8 cellular contexts compared by ENCODE assay signal in genomic region chr4:6986781-6987565, GRCh38. TPM values are rescaled to one million over a fixed set of nuclear protein-coding genes. Genes with fewer than 3 reads are reported as not detected.
A peak's percentile ranks its signal among the peaks of the same experiment; 100 is the strongest.
DNase-seq lines count a peak whose midpoint lies in the region; ATAC-seq, FAIRE-seq and TF ChIP-seq lines count a peak whose summit lies in the region.

No MANE protein-coding gene starts in this region.

- peak; percentile 89 for FAIRE-seq in GM12891 (lab: Jason Lieb, UNC)

- TF ChIP-seq CTCF in heart right ventricle (IDR thresholded peaks at IDR 0.05) (peak in 2 of 9 donors; percentile 27 to 28), upper lobe of left lung (IDR thresholded peaks at IDR 0.05) (peak in 1 of 6 experiments; percentile 15)

- WGBS in adipose tissue, 3 donors = 0% methylated on average over 46 to 73 of the region's 78 CpGs
- 0% methylated on average over 55 to 78 of the region's 78 CpGs for WGBS in heart right ventricle, 2 donors
- WGBS in upper lobe of left lung, 2 donors = 0% methylated on average over 11 to 23 of the region's 78 CpGs

- H3K36me3 ChIP-seq in heart right ventricle (peaks cover 0 to under 1% (median 0%) of the 10 kb centered on the region in 9 donors), upper lobe of left lung (no peaks in the 10 kb centered on the region)

- H3K9me3 ChIP-seq in heart right ventricle = no peaks in the 10 kb centered on the region
- H3K9me3 ChIP-seq in upper lobe of left lung = no peaks in the 10 kb centered on the region

- TF ChIP-seq POLR2A in GM12891 (IDR thresholded peaks at IDR 0.05; ENCODE audit: low read depth, low read length) = peak; percentile 69
- TF ChIP-seq POLR2A in upper lobe of left lung (IDR thresholded peaks at IDR 0.05) = peak in 3 of 4 donors; percentile 63 to 86 (median 72)

- H3K4me3 ChIP-seq in heart right ventricle (peak overlapping the region; percentile 64 to 98 (median 88)), upper lobe of left lung (peak overlapping the region; percentile 48 to 87 (median 80))

- DNase-seq in GM12891 (ENCODE audit: insufficient read length, low spot score) (peak; percentile 89), NCI-H1417 (lab: John Stamatoyannopoulos, UW) (peak; percentile 93 to 98 (median 95)), SW480 (ENCODE audit: low spot score) (peak; percentile 82), heart right ventricle (peak; percentile 94 to 97), posterior vena cava (ENCODE audit: low spot score) (peak; percentile 98), upper lobe of left lung (peak; percentile 97 to 99)

- intact Hi-C loops in heart right ventricle (cut with DNase I) = loop anchor here in 9 of 10 donors (1.0 to 10.0 kb wide), 12 partner anchors 55 to 272 kb away; partner anchors contain the start of genes BLOC1S4 (in 7 of the 9), TBC1D14 (in 6 of the 9), GRPEL1 (in 5 of the 9) and TADA2B (in 4 of the 9)
- intact Hi-C loops in posterior vena cava (cut with DNase I) = loop anchor here in 1 of 2 donors (5.0 kb wide), 1 partner anchor 265 kb away; no protein-coding TSS in a partner anchor

- H3K4me1 ChIP-seq in heart right ventricle = peaks cover 13 to 85% (median 57%) of the 10 kb centered on the region in 9 donors
- peaks cover 48 to 75% (median 58%) of the 10 kb centered on the region in 4 donors for H3K4me1 ChIP-seq in upper lobe of left lung

- ATAC-seq in HG02759 (IDR thresholded peaks at IDR 0.05; ENCODE audit: unreplicated experiment) (peak; percentile 86), heart right ventricle (peak; percentile 95 to 98 (median 96)), upper lobe of left lung (ENCODE audit: low FRiP score in 2 of 2) (peak; percentile 98)

- no peak for TF ChIP-seq EP300 in upper lobe of left lung (IDR thresholded peaks at IDR 0.05)

- H3K27ac ChIP-seq in adipose tissue (ENCODE audit: low read depth, low read length) (peak overlapping the region; percentile 58), heart right ventricle (peak overlapping the region; percentile 84 to 98 (median 94)), upper lobe of left lung (peak overlapping the region; percentile 92 to 95 (median 94))

- H3K27me3 ChIP-seq in heart right ventricle = no peaks in the 10 kb centered on the region
- H3K27me3 ChIP-seq in upper lobe of left lung = no peaks in the 10 kb centered on the region

TF ChIP-seq in GM12891, 5 proteins besides CTCF, POLR2A, EP300 and RAD21:
- TF ChIP-seq POLR2AphosphoS5 (IDR thresholded peaks at IDR 0.05; ENCODE audit: low read depth, low read length) (peak; percentile 67; the same call in 1 of the 2 replicates), PAX5 (IDR thresholded peaks at IDR 0.05; ENCODE audit: insufficient read depth, low read length, severe bottlenecking) (no peak), SPI1 (IDR thresholded peaks at IDR 0.05; ENCODE audit: low read depth, low read length) (no peak), POU2F2 (IDR thresholded peaks at IDR 0.05; ENCODE audit: low read depth, low read length) (no peak), TAF1 (IDR thresholded peaks at IDR 0.05; ENCODE audit: low read depth, low read length) (peak; percentile 35; the same call in 1 of the 2 replicates)
TF ChIP-seq in GM12891: peak in this region for 2.

RNA-seq across cellular contexts. Expression of gene TADA2B, which starts 56.2 kb away (rescaled TPM):
- polyA plus RNA-seq in GM12891 (2012; ENCODE audit: low read depth, missing spikeins) = 5.1 TPM
- 10 to 100 TPM; 11.2 to 17.6 (median 12.4) TPM for polyA plus RNA-seq in adipose tissue
- total RNA-seq in heart right ventricle = 10 to 100 TPM; 26.2 to 40.8 (median 31.5) TPM
- polyA plus RNA-seq in heart right ventricle = 10 to 100 TPM; 15.4 to 15.6 TPM
- total RNA-seq in posterior vena cava = 10 to 100 TPM; 16.8 to 19.7 TPM
- total RNA-seq in upper lobe of left lung = 10 to 100 TPM; 20.8 to 29.0 (median 26.2) TPM

Comparison
In these comparisons a context has a peak if more than half of its experiments do, and no peak if none do; other contexts are left out.
1. Peak in every context shown above with its lines: DNase-seq, ATAC-seq, H3K4me3 ChIP-seq and H3K27ac ChIP-seq.